Comparison of ENCODE assay signal across 13 cellular contexts in genomic region chr10:89330004-89330403, GRCh38. TPM values are rescaled to one million over a fixed set of nuclear protein-coding genes. Genes with fewer than 3 reads are reported as not detected.
DNase-seq lines count a peak whose midpoint lies in the region; ATAC-seq and TF ChIP-seq lines count a peak whose summit lies in the region.
"Not testable (repeated sequence)": the region's sequence is repeated elsewhere in the genome, so short reads cannot be mapped to it uniquely, and the experiment has no call there.
"Had no signal": no experiment of that assay in that cellular context is flagged by ENCODE, and none has a peak within 500 bp of the region (broad histone marks: within the 10 kb centered on the region; RNA-seq: fewer than 3 reads in every experiment).

No MANE protein-coding gene starts in this region.

- CTCF ChIA-PET in CD4-positive, alpha-beta memory T cell (lab: Charles Lee; ENCODE audit: partially characterized antibody) = interaction anchor here (0.7 to 1.2 kb wide), 2 partner anchors 28 to 39 kb away, joined by 3 read pairs; partner anchors contain the start of gene IFIT2
- CTCF ChIA-PET in activated CD8-positive, alpha-beta memory T cell treated with anti-CD3 and anti-CD28 coated beads, Interleukin-2, amount 10 ng/mL, durations not matched to agents 7 days and 5 days (lab: Charles Lee) = interaction anchor here (1.4 kb wide), 1 partner anchor 28 kb away, joined by 3 read pairs; the partner anchor contains the start of gene IFIT2

- not testable (repeated sequence) for TF ChIP-seq CTCF in gastroesophageal sphincter (IDR thresholded peaks at IDR 0.05); lower lobe of right lung (IDR thresholded peaks at IDR 0.05); osteocyte (IDR thresholded peaks at IDR 0.05); upper lobe of left lung (IDR thresholded peaks at IDR 0.05)

- WGBS in gastroesophageal sphincter (ENCODE audit: low coverage in 1 of 2), 2 donors = 70 to 74% methylated on average over 2 to 3 of the region's 3 CpGs
- WGBS in upper lobe of left lung, 2 donors = 54 to 56% methylated on average over 3 of the region's 3 CpGs

- H3K4me3 Mint-ChIP-seq in CD4-positive, alpha-beta memory T cell = peak overlapping the region in 5 of 8 donors; percentile 7 to 63 (median 37)
- H3K4me3 Mint-ChIP-seq in activated CD8-positive, alpha-beta memory T cell treated with anti-CD3 and anti-CD28 coated beads, Interleukin-2, amount 10 ng/mL, durations not matched to agents 7 days and 5 days = peak overlapping the region; percentile 88
- peak overlapping the region; percentile 23 for H3K4me3 Mint-ChIP-seq in osteocyte (ENCODE audit: unreplicated experiment)

- not testable (repeated sequence) for ATAC-seq in activated CD8-positive, alpha-beta memory T cell treated with anti-CD3 and anti-CD28 coated beads, Interleukin-2, amount 10 ng/mL, durations not matched to agents 7 days and 5 days; gastroesophageal sphincter; lower lobe of right lung; upper lobe of left lung (ENCODE audit: low FRiP score in 2 of 2)

- H3K9me3 ChIP-seq in CD4-positive, alpha-beta memory T cell (ENCODE audit: control insufficient read depth in 1 of 2, low read length in 2 of 2); gastroesophageal sphincter; lower lobe of right lung; upper lobe of left lung: not testable (repeated sequence)

- not testable (repeated sequence) for H3K36me3 ChIP-seq in CD4-positive, alpha-beta memory T cell (ENCODE audit: insufficient read depth, low read length); gastroesophageal sphincter; lower lobe of right lung; upper lobe of left lung

- H3K27me3 ChIP-seq in CD4-positive, alpha-beta memory T cell (ENCODE audit: insufficient read depth, low read length); gastroesophageal sphincter; lower lobe of right lung (ENCODE audit: low read depth); upper lobe of left lung: not testable (repeated sequence)

- not testable (repeated sequence) for H3K27me3 Mint-ChIP-seq in CD4-positive, alpha-beta memory T cell; activated CD8-positive, alpha-beta memory T cell treated with anti-CD3 and anti-CD28 coated beads, Interleukin-2, amount 10 ng/mL, durations not matched to agents 7 days and 5 days; osteocyte (ENCODE audit: unreplicated experiment)

- peak overlapping the region in 1 of 7 donors; percentile 0 for H3K27ac Mint-ChIP-seq in CD4-positive, alpha-beta memory T cell
- H3K27ac Mint-ChIP-seq in activated CD8-positive, alpha-beta memory T cell treated with anti-CD3 and anti-CD28 coated beads, Interleukin-2, amount 10 ng/mL, durations not matched to agents 7 days and 5 days = peak overlapping the region; percentile 95
- not testable (repeated sequence) for H3K27ac Mint-ChIP-seq in osteocyte (ENCODE audit: unreplicated experiment)

- H3K9me3 Mint-ChIP-seq in CD4-positive, alpha-beta memory T cell; activated CD8-positive, alpha-beta memory T cell treated with anti-CD3 and anti-CD28 coated beads, Interleukin-2, amount 10 ng/mL, durations not matched to agents 7 days and 5 days (ENCODE audit: low read depth); osteocyte (ENCODE audit: unreplicated experiment): not testable (repeated sequence)

- not testable (repeated sequence) for H3K36me3 Mint-ChIP-seq in CD4-positive, alpha-beta memory T cell; osteocyte (ENCODE audit: unreplicated experiment)
- peaks cover 80% of the 10 kb centered on the region for H3K36me3 Mint-ChIP-seq in activated CD8-positive, alpha-beta memory T cell treated with anti-CD3 and anti-CD28 coated beads, Interleukin-2, amount 10 ng/mL, durations not matched to agents 7 days and 5 days

- intact Hi-C loops in CD4-positive, alpha-beta memory T cell (cut with micrococcal nuclease); lower lobe of right lung (cut with DNase I): not testable (repeated sequence)

- TF ChIP-seq POLR2A in gastroesophageal sphincter (IDR thresholded peaks at IDR 0.05); upper lobe of left lung (IDR thresholded peaks at IDR 0.05): not testable (repeated sequence)

- not testable (repeated sequence) for H3K27ac ChIP-seq in CD4-positive, alpha-beta memory T cell (ENCODE audit: low read depth, low read length)
- peak overlapping the region; percentile 50 for H3K27ac ChIP-seq in caudate nucleus (ENCODE audit: low read depth, low read length)
- peak overlapping the region in 3 of 4 donors; percentile 26 to 80 (median 70) for H3K27ac ChIP-seq in gastroesophageal sphincter
- peak overlapping the region; percentile 25 for H3K27ac ChIP-seq in lower lobe of right lung
- H3K27ac ChIP-seq in upper lobe of left lung = peak overlapping the region; percentile 22 to 95 (median 88)

- not testable (repeated sequence) for DNase-seq in CD4-positive, alpha-beta memory T cell; activated CD8-positive, alpha-beta memory T cell treated with anti-CD3 and anti-CD28 coated beads, Interleukin-2, amount 10 ng/mL, durations not matched to agents 7 days and 5 days; caudate nucleus (lab: John Stamatoyannopoulos, UW); lower lobe of right lung; osteocyte (ENCODE audit: extremely low spot score, unreplicated experiment); upper lobe of left lung
- DNase-seq in NK-92 treated with Interleukin-12 subunit alpha and Interleukin-12 subunit beta, amount 100 ng/mL, for 24 hours (lab: John Stamatoyannopoulos, UW) = peak; percentile 14

- H3K4me1 Mint-ChIP-seq in CD4-positive, alpha-beta memory T cell = peaks cover 48 to 80% (median 58%) of the 10 kb centered on the region in 4 donors
- H3K4me1 Mint-ChIP-seq in activated CD8-positive, alpha-beta memory T cell treated with anti-CD3 and anti-CD28 coated beads, Interleukin-2, amount 10 ng/mL, durations not matched to agents 7 days and 5 days = peaks cover 60% of the 10 kb centered on the region
- H3K4me1 Mint-ChIP-seq in osteocyte (ENCODE audit: unreplicated experiment) = peaks cover 72% of the 10 kb centered on the region

- H3K4me3 ChIP-seq in CD4-positive, alpha-beta memory T cell (ENCODE audit: low read length in 2 of 2); upper lobe of left lung: not testable (repeated sequence)
- H3K4me3 ChIP-seq in gastroesophageal sphincter (peak overlapping the region in 1 of 2 donors; percentile 53), lower lobe of right lung (peak overlapping the region; percentile 55)

- POLR2A ChIA-PET in CD4-positive, alpha-beta memory T cell (lab: Charles Lee; ENCODE audit: partially characterized antibody) = not testable (repeated sequence)

- not testable (repeated sequence) for TF ChIP-seq EP300 in gastroesophageal sphincter (IDR thresholded peaks at IDR 0.05); upper lobe of left lung (IDR thresholded peaks at IDR 0.05)

- peaks cover 70% of the 10 kb centered on the region for H3K4me1 ChIP-seq in CD4-positive, alpha-beta memory T cell (ENCODE audit: insufficient read depth, low read length)
- H3K4me1 ChIP-seq in gastroesophageal sphincter (peaks cover 12 to 76% (median 24%) of the 10 kb centered on the region in 3 donors), lower lobe of right lung (peaks cover 75% of the 10 kb centered on the region), upper lobe of left lung (peaks cover 58 to 72% (median 63%) of the 10 kb centered on the region in 4 donors)

RNA-seq across cellular contexts. Expression of gene IFIT3, which starts 2.2 kb away (rescaled TPM):
- total RNA-seq in CD4-positive, alpha-beta memory T cell = 1 to 10 TPM; 3.1 to 3.3 TPM
- polyA plus RNA-seq in CD4-positive, alpha-beta memory T cell = 10 to 100 TPM in 1 of 2 donors, 1 to 10 TPM in 1; 5.1 to 10.4 TPM
- 100 to 1,000 TPM in 1 of 2 experiments, 10 to 100 TPM in 1; 54.2 to 151 TPM for total RNA-seq in activated CD8-positive, alpha-beta memory T cell treated with anti-CD3 and anti-CD28 coated beads, Interleukin-2, amount 10 ng/mL, durations not matched to agents 7 days and 5 days
- 10 to 100 TPM in 2 of 4 donors, 1 to 10 TPM in 2; 8.1 to 15.5 (median 11.9) TPM for total RNA-seq in gastroesophageal sphincter
- total RNA-seq in lower lobe of right lung = 117 TPM
- 19.9 and 22.7 TPM in 2 replicates for total RNA-seq in osteocyte
- total RNA-seq in upper lobe of left lung = 10 to 100 TPM; 27.2 to 81.9 (median 33.8) TPM

RNA-seq across cellular contexts. Expression of gene IFIT2, which starts 28.2 kb away (rescaled TPM):
- total RNA-seq in CD4-positive, alpha-beta memory T cell = 10 to 100 TPM; 10.4 to 10.7 TPM
- 1 to 10 TPM; 3.5 to 9.2 TPM for polyA plus RNA-seq in CD4-positive, alpha-beta memory T cell
- 10 to 100 TPM; 16.0 to 34.4 TPM for total RNA-seq in activated CD8-positive, alpha-beta memory T cell treated with anti-CD3 and anti-CD28 coated beads, Interleukin-2, amount 10 ng/mL, durations not matched to agents 7 days and 5 days
- 1 to 10 TPM; 3.2 to 5.3 (median 3.8) TPM for total RNA-seq in gastroesophageal sphincter
- 64.8 TPM for total RNA-seq in lower lobe of right lung
- total RNA-seq in osteocyte = 8.8 and 11.0 TPM in 2 replicates
- 10 to 100 TPM in 4 of 6 donors, 1 to 10 TPM in 2; 7.8 to 49.0 (median 12.0) TPM for total RNA-seq in upper lobe of left lung
- total RNA-seq: H9 had no signal

RNA-seq across cellular contexts. Expression of gene IFIT1B, which starts 47.9 kb away (rescaled TPM):
- not detected for total RNA-seq in CD4-positive, alpha-beta memory T cell
- not detected for polyA plus RNA-seq in CD4-positive, alpha-beta memory T cell
- under 1 TPM in 1 of 2 experiments, not detected in 1; 0.29 TPM for total RNA-seq in activated CD8-positive, alpha-beta memory T cell treated with anti-CD3 and anti-CD28 coated beads, Interleukin-2, amount 10 ng/mL, durations not matched to agents 7 days and 5 days
- total RNA-seq in gastroesophageal sphincter (not detected), lower lobe of right lung (not detected), osteocyte (not detected in 2 replicates), upper lobe of left lung (under 1 TPM in 2 of 6 donors, not detected in 4; 0.20 to 0.59 TPM)
- total RNA-seq: colonic mucosa, H9, HT-29, mucosa of gallbladder, prostate gland had no signal

Comparison
In these comparisons a context has a peak if more than half of its experiments do, and no peak if none do; other contexts are left out.
1. H3K4me3 Mint-ChIP-seq: peak in every context shown above with its lines; median percentile 88 in activated CD8-positive, alpha-beta memory T cell treated with anti-CD3 and anti-CD28 coated beads, Interleukin-2, amount 10 ng/mL, durations not matched to agents 7 days and 5 days; 37 in CD4-positive, alpha-beta memory T cell; 23 in osteocyte.